Comparison of ENCODE assay signal across 8 cellular contexts in genomic region chr12:10363665-10363921, GRCh38. TPM values are rescaled to one million over a fixed set of nuclear protein-coding genes. Genes with fewer than 3 reads are reported as not detected.
DNase-seq lines count a peak whose midpoint lies in the region; ATAC-seq and TF ChIP-seq lines count a peak whose summit lies in the region.

No MANE protein-coding gene starts in this region.

- CTCF ChIA-PET in OCI-LY7 (lab: Charles Lee; ENCODE audit: unreplicated experiment): no interaction called here

- H3K4me3 ChIP-seq in OCI-LY7 (ENCODE audit: low read depth, low read length, poor library complexity, severe bottlenecking) (peak overlapping the region; percentile 71), fibroblast of pulmonary artery (replicated peaks; ENCODE audit: low read depth, low read length) (peak overlapping the region; percentile 59), gastrocnemius medialis (peak overlapping the region; percentile 79 to 90 (median 84))

- H3K9me2 ChIP-seq in OCI-LY7 (ENCODE audit: insufficient read depth, low read length): no peaks in the 10 kb centered on the region

- H3K27ac ChIP-seq in OCI-LY7 (ENCODE audit: low read depth, low read length, poor library complexity, severe bottlenecking) (peak overlapping the region; percentile 84), gastrocnemius medialis (peak overlapping the region; percentile 88 to 94 (median 90))

- intact Hi-C loops in OCI-LY7 (cut with micrococcal nuclease; ENCODE audit: unreplicated experiment): loop anchor here (5.0 kb wide), 1 partner anchor 249 kb away; the partner anchor contains the start of gene MAGOHB
- intact Hi-C loops in gastrocnemius medialis (cut with DNase I; ENCODE audit: low total_unique reads): loop anchor here (10.0 kb wide), 1 partner anchor 361 kb away; the partner anchor contains the start of gene YBX3

- H4K20me1 ChIP-seq in OCI-LY7 (ENCODE audit: insufficient read depth, low read length): no peaks in the 10 kb centered on the region

- H3K4me1 ChIP-seq in OCI-LY7 (ENCODE audit: insufficient read depth, low read length, poor library complexity, severe bottlenecking) (peaks cover 44% of the 10 kb centered on the region), gastrocnemius medialis (peaks cover 6 to 36% of the 10 kb centered on the region in 2 donors)

- TF ChIP-seq CTCF in OCI-LY7 (conservative IDR thresholded peaks at IDR 0.05; ENCODE audit: low read length) (no peak), fibroblast of pulmonary artery (IDR thresholded peaks at IDR 0.05; ENCODE audit: low read length, missing control alignments) (no peak), gastrocnemius medialis (IDR thresholded peaks at IDR 0.05 in 4 of 5, conservative IDR thresholded peaks at IDR 0.05 in 1 of 5) (no peak), GM13977 (IDR thresholded peaks at IDR 0.05; ENCODE audit: extremely low read depth, insufficient read depth, missing control alignments) (no peak)

- peak overlapping the region; percentile 85 for H2AFZ ChIP-seq in OCI-LY7 (ENCODE audit: low read length)

- peak overlapping the region; percentile 86 for H3K4me2 ChIP-seq in OCI-LY7 (ENCODE audit: low read length)

- BruUV-seq in OCI-LY7 (replicated peaks; lab: Mats Ljungman, UMichigan): no TSS peak

- no peak for TF ChIP-seq POLR2A in gastrocnemius medialis (IDR thresholded peaks at IDR 0.05)

- H3K9me3 ChIP-seq in OCI-LY7 (ENCODE audit: low read length): peaks cover 29% of the 10 kb centered on the region
- no peaks in the 10 kb centered on the region for H3K9me3 ChIP-seq in gastrocnemius medialis

- in situ Hi-C loops in gastrocnemius medialis (cut with MboI; ENCODE audit: low sequenced_read_pairs in 4 of 4) (no loop called here), GM13977 (cut with MboI; ENCODE audit: low pct_unique_long_range_greater_than_20kb, low sequenced_read_pairs, unreplicated experiment) (no loop called here)

- ATAC-seq in gastrocnemius medialis (no peak), HG02938 (IDR thresholded peaks at IDR 0.05; ENCODE audit: unreplicated experiment) (no peak)

- POLR2A ChIA-PET in OCI-LY7 (lab: Charles Lee): interaction anchor here (0.5 to 5.0 kb wide), 7 partner anchors 8 to 149 kb away, joined by 3 to 41 read pairs (median 6); no protein-coding TSS in a partner anchor

- no peaks in the 10 kb centered on the region for H3K27me3 ChIP-seq in gastrocnemius medialis

- peak; percentile 75 for DNase-seq in DMS79 treated with DMSO at 0.1 percent for 48 hours (lab: John Stamatoyannopoulos, UW)
- no peak for DNase-seq in OCI-LY7 (ENCODE audit: low spot score)
- no peak for DNase-seq in fibroblast of pulmonary artery (ENCODE audit: low read depth)
- no peak for DNase-seq in gastrocnemius medialis
- DNase-seq in HUDEP-2 (lab: John Stamatoyannopoulos, UW; ENCODE audit: unreplicated experiment in 76 of 76): no peak
- no peak for DNase-seq in GM13977 (ENCODE audit: low spot score)
- DNase-seq in stimulated activated CD4-positive, alpha-beta T cell treated with anti-CD3 and anti-CD28 coated beads, Interleukin-12 subunit alpha, Interleukin-12 subunit beta, amount 100 ng/mL, for 4 hours: no peak

- H3K79me2 ChIP-seq in OCI-LY7 (ENCODE audit: insufficient read depth, low read depth, low read length): no peaks in the 10 kb centered on the region

- H3K36me3 ChIP-seq in OCI-LY7 (ENCODE audit: insufficient read depth, low read length) (peaks cover 31% of the 10 kb centered on the region), gastrocnemius medialis (no peaks in the 10 kb centered on the region)

RNA-seq across cellular contexts. Expression of gene KLRK1, which starts 26.2 kb away (rescaled TPM):
- 35.7 and 35.9 TPM in 2 replicates for total RNA-seq in OCI-LY7 (2014; rRNA removed; shearing (Covaris generic))
- total RNA-seq in OCI-LY7 (2022) (26.6 and 35.4 TPM in 2 replicates), gastrocnemius medialis (under 1 TPM in 1 of 4 donors, not detected in 3; 0.20 TPM)

RNA-seq across cellular contexts. Expression of gene KLRC4, which starts 46.0 kb away (rescaled TPM):
- total RNA-seq in OCI-LY7 (2014; rRNA removed; shearing (Covaris generic)): 8.6 and 9.3 TPM in 2 replicates
- 9.9 and 10.9 TPM in 2 replicates for total RNA-seq in OCI-LY7 (2022)
- total RNA-seq in gastrocnemius medialis: not detected

RNA-seq across cellular contexts. Expression of gene KLRD1, which starts 55.9 kb away (rescaled TPM):
- under 0.01 and 0.03 TPM in 2 replicates for total RNA-seq in OCI-LY7 (2014; rRNA removed; shearing (Covaris generic))
- total RNA-seq in OCI-LY7 (2022) (0.04 and 0.18 TPM in 2 replicates), gastrocnemius medialis (under 1 TPM; 0.10 to 0.23 (median 0.21) TPM)

RNA-seq across cellular contexts. Expression of gene KLRC3, which starts 56.8 kb away (rescaled TPM):
- total RNA-seq in OCI-LY7 (2014; rRNA removed; shearing (Covaris generic)): 4.7 and 6.8 TPM in 2 replicates
- total RNA-seq in OCI-LY7 (2022) (1.5 and 3.0 TPM in 2 replicates), gastrocnemius medialis (not detected)

Comparison
In these comparisons a context has a peak if more than half of its experiments do, and no peak if none do; other contexts are left out.
1. RNA of gene KLRK1, which starts 26.2 kb away (total RNA-seq): 26.6 to 35.9 TPM in OCI-LY7; 0.20 TPM in gastrocnemius medialis; every median in the first group is over 10 times any median in the second.
2. RNA of gene KLRC4, which starts 46.0 kb away (total RNA-seq): 8.6 to 10.9 TPM in OCI-LY7; not detected in gastrocnemius medialis; every median in the first group is over 4 times any median in the second.
3. Peak in every context shown above with its lines, with median percentiles within 50 percentile points of each other: H3K4me3 ChIP-seq.